Comparison of ENCODE assay signal across 8 cellular contexts in genomic region chr19:46860125-46860845, GRCh38. TPM values are rescaled to one million over a fixed set of nuclear protein-coding genes. Genes with fewer than 3 reads are reported as not detected.
A peak's percentile ranks its signal among the peaks of the same experiment; 100 is the strongest.
DNase-seq lines count a peak whose midpoint lies in the region; ATAC-seq, FAIRE-seq and TF ChIP-seq lines count a peak whose summit lies in the region.

No MANE protein-coding gene starts in this region.

- H3K79me2 ChIP-seq in OCI-LY1 (ENCODE audit: insufficient read depth, low read length) = peaks cover 40% of the 10 kb centered on the region
- H3K79me2 ChIP-seq in endothelial cell of umbilical vein (ENCODE audit: control insufficient read depth, insufficient read depth, low read length) = peaks cover 40% of the 10 kb centered on the region

- CTCF ChIA-PET in Calu3 (lab: Charles Lee) = interaction anchor here (0.6 to 0.7 kb wide), 2 partner anchors 37 to 198 kb away, joined by 3 to 9 read pairs; no protein-coding TSS in a partner anchor
- CTCF ChIA-PET in endothelial cell of umbilical vein (lab: Charles Lee) = interaction anchor here (0.6 to 5.0 kb wide), 3 partner anchors 37 to 132 kb away, joined by 3 to 126 read pairs (median 33); no protein-coding TSS in a partner anchor

- H4K20me1 ChIP-seq in OCI-LY1 (ENCODE audit: insufficient read depth, low read length) (no peaks in the 10 kb centered on the region), endothelial cell of umbilical vein (replicated peaks; ENCODE audit: control insufficient read depth, extremely low read depth, insufficient read depth, low read length) (no peaks in the 10 kb centered on the region)

- peak; percentile 38 for TF ChIP-seq POLR2A in endothelial cell of umbilical vein (IDR thresholded peaks at IDR 0.05; ENCODE audit: low read depth, low read length)

- peaks cover 20% of the 10 kb centered on the region for H3K4me1 Mint-ChIP-seq in Calu3 (ENCODE audit: low read depth, unreplicated experiment)

- peak; percentile 99 for DNase-seq in Calu3
- DNase-seq in HuH-7 (ENCODE audit: low spot score) = peak; percentile 87
- DNase-seq in activated T-cell treated with anti-CD3 and anti-CD28 coated beads for 1 hour (ENCODE audit: low read depth) = peak; percentile 86
- peak; percentile 99 for DNase-seq in endothelial cell of umbilical vein (ENCODE audit: low read depth, low spot score)
- DNase-seq in stimulated activated CD8-positive, alpha-beta memory T cell treated with anti-CD3 and anti-CD28 coated beads, Interleukin-4, amount 100 ng/mL, for 1 hour (ENCODE audit: low read depth in 2 of 2, low spot score in 1 of 2) = peak; percentile 80 to 83

- no peak overlapping the region for H3K4me3 Mint-ChIP-seq in Calu3 (ENCODE audit: low read depth, unreplicated experiment)

- H3K4me2 ChIP-seq in OCI-LY1 (ENCODE audit: low read length) (peak overlapping the region; percentile 75), endothelial cell of umbilical vein (ENCODE audit: insufficient read depth, low read length) (peak overlapping the region; percentile 73)

- H3K27me3 ChIP-seq in OCI-LY1 (ENCODE audit: insufficient read depth, low read length) (no peaks in the 10 kb centered on the region), endothelial cell of umbilical vein (ENCODE audit: control insufficient read depth in 2 of 2, insufficient read depth in 2 of 2, low read length in 2 of 2) (no peaks in the 10 kb centered on the region), mononuclear cell (ENCODE audit: insufficient read depth, low read length) (no peaks in the 10 kb centered on the region)

- BruUV-seq in Calu3 (replicated peaks; lab: Mats Ljungman, UMichigan) = no TSS peak
- no TSS peak for BruUV-seq in endothelial cell of umbilical vein (replicated peaks; lab: Mats Ljungman, UMichigan)

- H3K36me3 ChIP-seq in OCI-LY1 (ENCODE audit: insufficient read depth, low read length) (0 out of 2 replicates have a peak, but pooled peaks cover under 1% of the 10 kb centered on the region), endothelial cell of umbilical vein (ENCODE audit: control insufficient read depth in 2 of 2, extremely low read depth in 1 of 2, insufficient read depth in 2 of 2, low read length in 2 of 2) (no peaks in the 10 kb centered on the region)

- intact Hi-C loops in Calu3 (cut with micrococcal nuclease; ENCODE audit: unreplicated experiment) = loop anchor here (5.0 kb wide), 3 partner anchors 42 to 117 kb away; no protein-coding TSS in a partner anchor
- intact Hi-C loops in endothelial cell of umbilical vein (cut with micrococcal nuclease) = loop anchor here (1.0 to 5.0 kb wide), 6 partner anchors 10 to 272 kb away; partner anchors contain the start of genes AP2S1, SAE1 and ZC3H4

- H3K27ac ChIP-seq in OCI-LY1 (ENCODE audit: low read depth, low read length, poor library complexity, severe bottlenecking) (peak overlapping the region; percentile 81), endothelial cell of umbilical vein (ENCODE audit: insufficient read depth, low read depth, low read length) (peak overlapping the region; percentile 76)

- H3K36me3 Mint-ChIP-seq in Calu3 (ENCODE audit: insufficient read depth, unreplicated experiment) = peaks cover 24% of the 10 kb centered on the region

- peak; percentile 95 for FAIRE-seq in endothelial cell of umbilical vein (lab: Jason Lieb, UNC)

- H2AFZ ChIP-seq in OCI-LY1 (ENCODE audit: low read length) = no peak overlapping the region
- H2AFZ ChIP-seq in endothelial cell of umbilical vein (ENCODE audit: low read depth, low read length) = peak overlapping the region; percentile 92

- no peaks in the 10 kb centered on the region for H3K9me2 ChIP-seq in OCI-LY1 (ENCODE audit: low read depth, low read length)

- peak overlapping the region; percentile 72 for H3K27ac Mint-ChIP-seq in Calu3 (ENCODE audit: unreplicated experiment)

- H3K9ac ChIP-seq in OCI-LY1 (ENCODE audit: low read length) (peak overlapping the region; percentile 72), endothelial cell of umbilical vein (replicated peaks; ENCODE audit: extremely low read depth, insufficient read depth, low read length) (peak overlapping the region; percentile 87)

- dilution Hi-C loops in endothelial cell of umbilical vein (cut with MboI; ENCODE audit: extremely low pct_ligation_motif_present, low sequenced_read_pairs) = no loop called here

- no peaks in the 10 kb centered on the region for H3K27me3 Mint-ChIP-seq in Calu3 (ENCODE audit: unreplicated experiment)

- POLR2A ChIA-PET in endothelial cell of umbilical vein (lab: Charles Lee) = no interaction called here

- no peaks in the 10 kb centered on the region for H3K9me1 ChIP-seq in endothelial cell of umbilical vein (replicated peaks; ENCODE audit: control insufficient read depth, extremely low read depth, insufficient read depth, low read length)

- H3K4me1 ChIP-seq in OCI-LY1 (ENCODE audit: insufficient read depth, low read length, severe bottlenecking) = peaks cover 51% of the 10 kb centered on the region
- peaks cover 33% of the 10 kb centered on the region for H3K4me1 ChIP-seq in endothelial cell of umbilical vein (ENCODE audit: control insufficient read depth, extremely low read depth, insufficient read depth, low read length)
- H3K4me1 ChIP-seq in mononuclear cell (ENCODE audit: insufficient read depth, low read length) = peaks cover 49% of the 10 kb centered on the region

- H3K9me3 ChIP-seq in OCI-LY1 (ENCODE audit: low read length) = no peaks in the 10 kb centered on the region
- no peaks in the 10 kb centered on the region for H3K9me3 ChIP-seq in endothelial cell of umbilical vein (replicated peaks; ENCODE audit: control insufficient read depth, insufficient read depth, low read length)
- H3K9me3 ChIP-seq in mononuclear cell (ENCODE audit: low read depth, low read length) = no peaks in the 10 kb centered on the region

- no peaks in the 10 kb centered on the region for H3F3A ChIP-seq in OCI-LY1 (ENCODE audit: insufficient read depth, low read length)

- TF ChIP-seq CTCF in Calu3 (IDR thresholded peaks at IDR 0.05; ENCODE audit: unreplicated experiment) (no peak), OCI-LY1 (IDR thresholded peaks at IDR 0.05; ENCODE audit: low read length) (no peak), endothelial cell of umbilical vein (IDR thresholded peaks at IDR 0.05; ENCODE audit: extremely low read depth in 1 of 2, insufficient read depth in 1 of 2, low read depth in 1 of 2, low read length in 2 of 2) (no peak)

- peak; percentile 60 for ATAC-seq in GM21526 (IDR thresholded peaks at IDR 0.05; ENCODE audit: low FRiP score, unreplicated experiment)

- no peaks in the 10 kb centered on the region for H3K9me3 Mint-ChIP-seq in Calu3 (ENCODE audit: low read depth, unreplicated experiment)

- H3K4me3 ChIP-seq in OCI-LY1 (ENCODE audit: low read depth, low read length, poor library complexity, severe bottlenecking) = peak overlapping the region; percentile 77
- H3K4me3 ChIP-seq in endothelial cell of umbilical vein (replicated peaks in 1 of 3; ENCODE audit: insufficient read depth in 1 of 3, low read depth in 1 of 3, low read length in 3 of 3) = peak overlapping the region; percentile 16 to 81 (median 52)
- peak overlapping the region; percentile 76 for H3K4me3 ChIP-seq in mononuclear cell (ENCODE audit: low read length)

TF ChIP-seq in endothelial cell of umbilical vein, 7 proteins besides CTCF, POLR2A, EP300 and RAD21:
- TF ChIP-seq JUN (IDR thresholded peaks at IDR 0.05; ENCODE audit: borderline replicate concordance, insufficient read depth, insufficient read length, low read depth) (no peak), GATA2 (IDR thresholded peaks at IDR 0.05; ENCODE audit: insufficient read depth, insufficient read length, low read depth, low read length) (no peak), MAX (IDR thresholded peaks at IDR 0.05; ENCODE audit: insufficient read depth, insufficient read length) (peak; percentile 93), MYC (IDR thresholded peaks at IDR 0.05; ENCODE audit: low read depth, low read length) (no peak), EZH2 (IDR thresholded peaks at IDR 0.05; ENCODE audit: borderline replicate concordance, low read depth, low read length, severe bottlenecking) (no peak), FOS (IDR thresholded peaks at IDR 0.05; ENCODE audit: borderline replicate concordance, insufficient read depth, low read length) (no peak), POLR2AphosphoS5 (IDR thresholded peaks at IDR 0.05; ENCODE audit: insufficient read depth, low read depth, low read length) (peak; percentile 72)

RNA-seq across cellular contexts. Expression of gene ARHGAP35, which starts 0.5 kb away (rescaled TPM):
- total RNA-seq in Calu3 (2022) = 84.8 and 87.8 TPM in 2 replicates
- total RNA-seq in endothelial cell of umbilical vein = 47.3 and 51.3 TPM in 2 replicates
- polyA plus RNA-seq in endothelial cell of umbilical vein = 25.7 and 28.3 TPM in 2 replicates
- 19.6 and 20.2 TPM in 2 replicates for polyA plus RNA-seq in endothelial cell of umbilical vein (2011; cell fraction: cytosol; rRNA removed)
- 29.7 and 30.7 TPM in 2 replicates for polyA plus RNA-seq in endothelial cell of umbilical vein (2011; cell fraction: nucleus; rRNA removed)
- 25.8 and 31.7 TPM in 2 replicates for polyA plus RNA-seq in endothelial cell of umbilical vein (2012)
- polyA minus RNA-seq in endothelial cell of umbilical vein = 35.8 and 45.8 TPM in 2 replicates
- polyA minus RNA-seq in endothelial cell of umbilical vein (2011; cell fraction: cytosol; rRNA and poly(A)+ RNA removed) = 20.1 TPM
- polyA minus RNA-seq in endothelial cell of umbilical vein (2011; cell fraction: nucleus; rRNA and poly(A)+ RNA removed) = 53.1 and 57.3 TPM in 2 replicates
- 9.9 TPM for total RNA-seq in mononuclear cell

RNA-seq across cellular contexts. Expression of gene AP2S1, which starts 9.6 kb away (rescaled TPM):
- total RNA-seq in Calu3 (2022) (180 and 184 TPM in 2 replicates), endothelial cell of umbilical vein (279 and 313 TPM in 2 replicates), mononuclear cell (53.1 TPM)
- 376 and 417 TPM in 2 replicates for polyA plus RNA-seq in endothelial cell of umbilical vein
- polyA plus RNA-seq in endothelial cell of umbilical vein (2011; cell fraction: cytosol; rRNA removed) = 283 and 300 TPM in 2 replicates
- 93.6 and 108 TPM in 2 replicates for polyA plus RNA-seq in endothelial cell of umbilical vein (2011; cell fraction: nucleus; rRNA removed)
- 320 and 378 TPM in 2 replicates for polyA plus RNA-seq in endothelial cell of umbilical vein (2012)
- polyA minus RNA-seq in endothelial cell of umbilical vein = 115 and 153 TPM in 2 replicates
- polyA minus RNA-seq in endothelial cell of umbilical vein (2011; cell fraction: cytosol; rRNA and poly(A)+ RNA removed) = 93.2 TPM
- polyA minus RNA-seq in endothelial cell of umbilical vein (2011; cell fraction: nucleus; rRNA and poly(A)+ RNA removed) = 22.7 and 27.2 TPM in 2 replicates

Comparison
In these comparisons a context has a peak if more than half of its experiments do, and no peak if none do; other contexts are left out.
1. Peak in every context shown above with its lines: DNase-seq, ATAC-seq, H3K4me3 ChIP-seq and H3K27ac ChIP-seq.